9 cellular contexts compared by ENCODE assay signal in the genomic region with DNA sequence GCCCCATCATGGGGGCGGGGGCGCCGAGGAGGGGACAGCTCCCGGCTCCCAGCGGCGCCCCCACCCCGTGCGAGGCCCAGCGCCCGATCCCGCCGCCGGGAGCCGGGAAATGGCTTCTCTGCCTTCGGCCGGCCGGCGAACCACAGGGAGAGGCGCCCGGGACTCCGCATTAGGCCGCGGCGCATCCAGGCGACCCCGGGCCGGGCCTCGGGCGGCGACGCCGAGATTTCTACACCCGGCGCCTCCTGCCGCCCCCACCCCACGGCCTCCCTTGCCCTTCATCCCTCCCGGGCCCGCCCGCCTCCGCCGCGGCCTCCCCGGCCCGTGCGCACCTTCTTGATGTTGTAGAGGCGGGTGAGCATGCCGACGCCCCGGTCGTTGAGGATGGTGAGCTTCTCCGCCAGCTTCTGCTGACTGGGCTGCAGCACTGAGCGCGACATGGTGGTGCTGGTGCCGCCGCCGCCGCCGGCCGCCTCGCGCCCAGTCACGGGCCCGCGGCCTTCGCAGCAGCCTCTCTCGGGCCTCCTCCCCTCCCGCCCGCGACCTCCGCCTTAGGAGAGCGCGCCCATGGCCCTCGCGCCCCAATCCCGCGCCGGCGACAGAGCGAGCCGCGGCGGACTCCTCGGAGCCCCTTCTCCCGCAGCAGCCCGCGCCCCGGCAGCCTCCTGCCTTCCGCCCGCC. TPM values are rescaled to one million over a fixed set of nuclear protein-coding genes. Genes with fewer than 3 reads are reported as not detected.
DNase-seq lines count a peak whose midpoint lies in the region; ATAC-seq, FAIRE-seq and TF ChIP-seq lines count a peak whose summit lies in the region.
"Had no signal": no experiment of that assay in that cellular context is flagged by ENCODE, and none has a peak within 500 bp of the region (broad histone marks: within the 10 kb centered on the region; RNA-seq: fewer than 3 reads in every experiment).

No MANE protein-coding gene starts in this region.

- CTCF ChIA-PET in activated CD4-positive, alpha-beta memory T cell treated with anti-CD3 and anti-CD28 coated beads for 36 hours (lab: Charles Lee): interaction anchor here (0.6 to 1.1 kb wide), 2 partner anchors 87 to 366 kb away, joined by 3 read pairs; no protein-coding TSS in a partner anchor
- CTCF ChIA-PET in endothelial cell of umbilical vein (lab: Charles Lee): interaction anchor here (1.0 to 1.4 kb wide), 3 partner anchors 25 to 42 kb away, joined by 3 to 4 read pairs (median 3); partner anchors contain the start of gene DUSP19

- peaks cover 28% of the 10 kb centered on the region for H3K4me1 Mint-ChIP-seq in activated CD4-positive, alpha-beta memory T cell treated with anti-CD3 and anti-CD28 coated beads for 36 hours (ENCODE audit: low read depth)

- DNase-seq in GDM1 (lab: John Stamatoyannopoulos, UW) (peak; percentile 11), endothelial cell of umbilical vein (ENCODE audit: low read depth, low spot score) (no peak), islet precursor cell (no peak)
- DNase-seq in activated CD4-positive, alpha-beta memory T cell treated with anti-CD3 and anti-CD28 coated beads for 36 hours: peak; percentile 58
- peak; percentile 53 for DNase-seq in stimulated activated naive CD4-positive, alpha-beta T cell treated with Interleukin-2 at 50 U/mL for 16 hours (lab: John Stamatoyannopoulos, UW)

- FAIRE-seq in endothelial cell of umbilical vein (lab: Jason Lieb, UNC): no peak
- FAIRE-seq: colon had no signal

- H3K36me3 ChIP-seq in HUES48 (ENCODE audit: control insufficient read depth, insufficient read depth, low read length) (no peaks in the 10 kb centered on the region; the same call in 1 of the 2 replicates), endothelial cell of umbilical vein (ENCODE audit: control insufficient read depth in 2 of 2, extremely low read depth in 1 of 2, insufficient read depth in 2 of 2, low read length in 2 of 2) (no peaks in the 10 kb centered on the region), mucosa of rectum (ENCODE audit: control insufficient read depth in 2 of 2, insufficient read depth in 2 of 2, low read length in 2 of 2) (no peaks in the 10 kb centered on the region)

- H3K27me3 Mint-ChIP-seq in activated CD4-positive, alpha-beta memory T cell treated with anti-CD3 and anti-CD28 coated beads for 36 hours: peaks cover 35% of the 10 kb centered on the region

- no peak for TF ChIP-seq POLR2A in endothelial cell of umbilical vein (IDR thresholded peaks at IDR 0.05; ENCODE audit: low read depth, low read length)

- peak overlapping the region; percentile 26 for H2AFZ ChIP-seq in endothelial cell of umbilical vein (ENCODE audit: low read depth, low read length)

- peaks cover 37% of the 10 kb centered on the region for H3K4me1 ChIP-seq in HUES48 (ENCODE audit: control insufficient read depth, insufficient read depth, low read length)
- H3K4me1 ChIP-seq in endothelial cell of umbilical vein (ENCODE audit: control insufficient read depth, extremely low read depth, insufficient read depth, low read length): peaks cover 32% of the 10 kb centered on the region
- peaks cover 14 to 17% of the 10 kb centered on the region in 2 donors for H3K4me1 ChIP-seq in mucosa of rectum (ENCODE audit: control insufficient read depth in 2 of 2, insufficient read depth in 2 of 2, low read length in 2 of 2)

- H3K27ac Mint-ChIP-seq in activated CD4-positive, alpha-beta memory T cell treated with anti-CD3 and anti-CD28 coated beads for 36 hours: no peak overlapping the region

- peak overlapping the region; percentile 78 for H3K4me3 Mint-ChIP-seq in activated CD4-positive, alpha-beta memory T cell treated with anti-CD3 and anti-CD28 coated beads for 36 hours

- no peaks in the 10 kb centered on the region for H3K9me3 Mint-ChIP-seq in activated CD4-positive, alpha-beta memory T cell treated with anti-CD3 and anti-CD28 coated beads for 36 hours

- peaks cover 52% of the 10 kb centered on the region for H3K79me2 ChIP-seq in endothelial cell of umbilical vein (ENCODE audit: control insufficient read depth, insufficient read depth, low read length)

- intact Hi-C loops in activated CD4-positive, alpha-beta memory T cell treated with anti-CD3 and anti-CD28 coated beads for 36 hours (cut with micrococcal nuclease): loop anchor here (1.0 to 5.0 kb wide), 4 partner anchors 41 to 321 kb away; partner anchors contain the start of genes DNAJC10, DUSP19 and NUP35
- intact Hi-C loops in endothelial cell of umbilical vein (cut with micrococcal nuclease): loop anchor here (1.0 to 5.0 kb wide), 3 partner anchors 41 to 850 kb away; partner anchors contain the start of genes DUSP19 and NUP35

- peaks cover 9% of the 10 kb centered on the region; the same call in 1 of the 2 replicates for H3K27me3 ChIP-seq in HUES48 (ENCODE audit: control insufficient read depth, insufficient read depth, low read length)
- H3K27me3 ChIP-seq in endothelial cell of umbilical vein (ENCODE audit: control insufficient read depth in 2 of 2, insufficient read depth in 2 of 2, low read length in 2 of 2): peaks cover 5 to 6% of the 10 kb centered on the region in 2 experiments
- H3K27me3 ChIP-seq in mucosa of rectum (ENCODE audit: control insufficient read depth in 2 of 2, insufficient read depth in 2 of 2, low read length in 2 of 2): no peaks in the 10 kb centered on the region

- H3K27ac ChIP-seq in HUES48 (ENCODE audit: low read depth, low read length) (peak overlapping the region; percentile 92), endothelial cell of umbilical vein (ENCODE audit: insufficient read depth, low read depth, low read length) (peak overlapping the region; percentile 91), mucosa of rectum (ENCODE audit: low read depth in 2 of 2, low read length in 2 of 2) (peak overlapping the region; percentile 94 to 96)

- POLR2A ChIA-PET in activated CD4-positive, alpha-beta memory T cell treated with anti-CD3 and anti-CD28 coated beads for 36 hours (lab: Charles Lee): no interaction called here
- POLR2A ChIA-PET in endothelial cell of umbilical vein (lab: Charles Lee): no interaction called here

- peak overlapping the region; percentile 94 for H3K4me2 ChIP-seq in endothelial cell of umbilical vein (ENCODE audit: insufficient read depth, low read length)

- H3K36me3 Mint-ChIP-seq in activated CD4-positive, alpha-beta memory T cell treated with anti-CD3 and anti-CD28 coated beads for 36 hours: no peaks in the 10 kb centered on the region

- dilution Hi-C loops in endothelial cell of umbilical vein (cut with MboI; ENCODE audit: extremely low pct_ligation_motif_present, low sequenced_read_pairs): no loop called here

- H3K9ac ChIP-seq in HUES48 (ENCODE audit: low read depth, low read length) (peak overlapping the region; percentile 86), endothelial cell of umbilical vein (replicated peaks; ENCODE audit: extremely low read depth, insufficient read depth, low read length) (peak overlapping the region; percentile 95), mucosa of rectum (ENCODE audit: low read depth in 1 of 2, low read length in 2 of 2) (peak overlapping the region; percentile 69 to 86)

- ATAC-seq in GM21423 (IDR thresholded peaks at IDR 0.05; ENCODE audit: unreplicated experiment): peak; percentile 35

- no peak for TF ChIP-seq CTCF in endothelial cell of umbilical vein (IDR thresholded peaks at IDR 0.05; ENCODE audit: extremely low read depth in 1 of 2, insufficient read depth in 1 of 2, low read depth in 1 of 2, low read length in 2 of 2)

- no peaks in the 10 kb centered on the region for H3K9me3 ChIP-seq in HUES48 (ENCODE audit: control insufficient read depth, insufficient read depth, low read length)
- no peaks in the 10 kb centered on the region for H3K9me3 ChIP-seq in endothelial cell of umbilical vein (replicated peaks; ENCODE audit: control insufficient read depth, insufficient read depth, low read length)
- H3K9me3 ChIP-seq in mucosa of rectum (ENCODE audit: control insufficient read depth in 2 of 2, low read length in 2 of 2): no peaks in the 10 kb centered on the region

- no peaks in the 10 kb centered on the region for H3K9me1 ChIP-seq in endothelial cell of umbilical vein (replicated peaks; ENCODE audit: control insufficient read depth, extremely low read depth, insufficient read depth, low read length)

- H3K4me3 ChIP-seq in HUES48 (ENCODE audit: low read depth, low read length) (peak overlapping the region; percentile 90), endothelial cell of umbilical vein (replicated peaks in 1 of 3; ENCODE audit: insufficient read depth in 1 of 3, low read depth in 1 of 3, low read length in 3 of 3) (peak overlapping the region; percentile 86 to 99 (median 98)), mucosa of rectum (ENCODE audit: low read length in 2 of 2) (peak overlapping the region; percentile 65 to 87)

- BruUV-seq in endothelial cell of umbilical vein (replicated peaks; lab: Mats Ljungman, UMichigan): TSS peak; percentile 49

- peaks cover 29% of the 10 kb centered on the region for H4K20me1 ChIP-seq in endothelial cell of umbilical vein (replicated peaks; ENCODE audit: control insufficient read depth, extremely low read depth, insufficient read depth, low read length)

TF ChIP-seq in endothelial cell of umbilical vein, 7 proteins besides CTCF, POLR2A, EP300 and RAD21 (continues in another document):
- TF ChIP-seq FOS (IDR thresholded peaks at IDR 0.05; ENCODE audit: borderline replicate concordance, insufficient read depth, low read length) (no peak), GATA2 (IDR thresholded peaks at IDR 0.05; ENCODE audit: insufficient read depth, insufficient read length, low read depth, low read length) (no peak)

RNA-seq across cellular contexts. Expression of gene NCKAP1, which starts 0.5 kb away (rescaled TPM):
- total RNA-seq in activated CD4-positive, alpha-beta memory T cell treated with anti-CD3 and anti-CD28 coated beads for 36 hours: 10 to 100 TPM; 18.8 to 21.7 TPM
- total RNA-seq in endothelial cell of umbilical vein: 121 and 130 TPM in 2 replicates
- 46.8 and 49.4 TPM in 2 replicates for polyA plus RNA-seq in endothelial cell of umbilical vein
- polyA plus RNA-seq in endothelial cell of umbilical vein (2011; cell fraction: cytosol; rRNA removed): 102 and 105 TPM in 2 replicates
- polyA plus RNA-seq in endothelial cell of umbilical vein (2011; cell fraction: nucleus; rRNA removed): 85.7 and 104 TPM in 2 replicates
- 99.2 and 118 TPM in 2 replicates for polyA plus RNA-seq in endothelial cell of umbilical vein (2012)
- 84.8 and 95.2 TPM in 2 replicates for polyA minus RNA-seq in endothelial cell of umbilical vein
- polyA minus RNA-seq in endothelial cell of umbilical vein (2011; cell fraction: cytosol; rRNA and poly(A)+ RNA removed): 37.5 TPM
- 124 and 190 TPM in 2 replicates for polyA minus RNA-seq in endothelial cell of umbilical vein (2011; cell fraction: nucleus; rRNA and poly(A)+ RNA removed)

RNA-seq across cellular contexts. Expression of gene DUSP19, which starts 40.7 kb away (rescaled TPM):
- total RNA-seq in activated CD4-positive, alpha-beta memory T cell treated with anti-CD3 and anti-CD28 coated beads for 36 hours: 1 to 10 TPM; 2.1 to 2.7 TPM
- total RNA-seq in endothelial cell of umbilical vein: 1.7 and 1.9 TPM in 2 replicates
- polyA plus RNA-seq in endothelial cell of umbilical vein: 0.53 and 0.69 TPM in 2 replicates
- polyA plus RNA-seq in endothelial cell of umbilical vein (2011; cell fraction: cytosol; rRNA removed): 0.59 and 0.92 TPM in 2 replicates
- 0.36 and 1.0 TPM in 2 replicates for polyA plus RNA-seq in endothelial cell of umbilical vein (2011; cell fraction: nucleus; rRNA removed)
- 0.74 and 0.75 TPM in 2 replicates for polyA plus RNA-seq in endothelial cell of umbilical vein (2012)
- 2.0 and 2.6 TPM in 2 replicates for polyA minus RNA-seq in endothelial cell of umbilical vein
- 1.8 TPM for polyA minus RNA-seq in endothelial cell of umbilical vein (2011; cell fraction: cytosol; rRNA and poly(A)+ RNA removed)
- polyA minus RNA-seq in endothelial cell of umbilical vein (2011; cell fraction: nucleus; rRNA and poly(A)+ RNA removed): 0.29 and 0.91 TPM in 2 replicates

Comparison
In these comparisons a context has a peak if more than half of its experiments do, and no peak if none do; other contexts are left out.
1. DNase-seq: peak in GDM1 (single experiment), activated CD4-positive, alpha-beta memory T cell treated with anti-CD3 and anti-CD28 coated beads for 36 hours (single experiment) and stimulated activated naive CD4-positive, alpha-beta T cell treated with Interleukin-2 at 50 U/mL for 16 hours (single experiment); none in endothelial cell of umbilical vein (single experiment) and islet precursor cell (single experiment).
2. Peak in every context shown above with its lines, with median percentiles within 50 percentile points of each other: H3K27ac ChIP-seq, H3K4me3 ChIP-seq and H3K9ac ChIP-seq.